Comparison of ENCODE assay signal across 9 cellular contexts in genomic region chr22:28817919-28818859, GRCh38. TPM values are rescaled to one million over a fixed set of nuclear protein-coding genes. Genes with fewer than 3 reads are reported as not detected.
DNase-seq lines count a peak whose midpoint lies in the region; ATAC-seq, FAIRE-seq and TF ChIP-seq lines count a peak whose summit lies in the region.
"Had no signal": no experiment of that assay in that cellular context is flagged by ENCODE, and none has a peak within 500 bp of the region (broad histone marks: within the 10 kb centered on the region; RNA-seq: fewer than 3 reads in every experiment).

No MANE protein-coding gene starts in this region.

- H3K36me3 ChIP-seq in mucosa of descending colon (ENCODE audit: low read depth), result no peaks in the 10 kb centered on the region

- TF ChIP-seq RAD21 in A549 (conservative IDR thresholded peaks at IDR 0.05 in 1 of 2, IDR thresholded peaks at IDR 0.05 in 1 of 2), result no peak

- DNase-seq in A549 (ENCODE audit: low read depth in 1 of 2, low spot score in 1 of 2), result no peak
- peak; percentile 76 for DNase-seq in HT-29 (ENCODE audit: low spot score)
- DNase-seq in activated T-helper 2 cell treated with anti-CD3 and anti-CD28 coated beads, Interferon-gamma antibody, Interleukin-2, Interleukin-4, amounts not matched to agents 10 μg/mL and 5 μg/mL and 100 μg/mL, durations not matched to agents 14 hours and 24 hours and 36 hours (ENCODE audit: low spot score), result no peak
- peak in 2 of 3 donors; percentile 67 to 75 for DNase-seq in mucosa of descending colon
- no peak for DNase-seq in EL
- no peak for DNase-seq in AG20443 (ENCODE audit: low spot score)
- no peak for DNase-seq in hippocampal formation (lab: John Stamatoyannopoulos, UW)

- TF ChIP-seq EP300 in A549 (IDR thresholded peaks at IDR 0.05), result no peak

- peak overlapping the region; percentile 57 for H3K4me2 ChIP-seq in A549

- H3K4me3 Mint-ChIP-seq in activated T-helper 2 cell treated with anti-CD3 and anti-CD28 coated beads, Interferon-gamma antibody, Interleukin-2, Interleukin-4, amounts not matched to agents 10 μg/mL and 5 μg/mL and 100 μg/mL, durations not matched to agents 14 hours and 24 hours and 36 hours (ENCODE audit: low read depth), result no peak overlapping the region

- ATAC-seq in A549, result no peak
- ATAC-seq in mucosa of descending colon, result peak; percentile 69
- no peak for ATAC-seq in GM18519 (IDR thresholded peaks at IDR 0.05; ENCODE audit: low FRiP score, unreplicated experiment)

- H3K36me3 Mint-ChIP-seq in activated T-helper 2 cell treated with anti-CD3 and anti-CD28 coated beads, Interferon-gamma antibody, Interleukin-2, Interleukin-4, amounts not matched to agents 10 μg/mL and 5 μg/mL and 100 μg/mL, durations not matched to agents 14 hours and 24 hours and 36 hours (ENCODE audit: low read depth), result peaks cover 48% of the 10 kb centered on the region

- TF ChIP-seq CTCF in A549 (IDR thresholded peaks at IDR 0.05) (no peak), mucosa of descending colon (IDR thresholded peaks at IDR 0.05) (no peak)

- WGBS in A549 (ENCODE audit: missing lambda C conversion rate), result 77% methylated on average over 14 of the region's 14 CpGs

- no peaks in the 10 kb centered on the region for H3K9me3 ChIP-seq in A549
- H3K9me3 ChIP-seq in mucosa of descending colon, result no peaks in the 10 kb centered on the region

- POLR2A ChIA-PET in A549 (lab: Yijun Ruan, JAX), result interaction anchor here (2.0 kb wide), 1 partner anchor 18 kb away, joined by 9 read pairs; the partner anchor contains the start of gene XBP1

- peak overlapping the region; percentile 56 to 69 for H3K27ac ChIP-seq in A549

- intact Hi-C loops in activated T-helper 2 cell treated with anti-CD3 and anti-CD28 coated beads, Interferon-gamma antibody, Interleukin-2, Interleukin-4, amounts not matched to agents 10 μg/mL and 5 μg/mL and 100 μg/mL, durations not matched to agents 14 hours and 24 hours and 36 hours (cut with micrococcal nuclease), result no loop called here
- intact Hi-C loops in mucosa of descending colon (cut with DNase I, micrococcal nuclease), result no loop called here

- peak overlapping the region; percentile 58 for H3K27ac Mint-ChIP-seq in activated T-helper 2 cell treated with anti-CD3 and anti-CD28 coated beads, Interferon-gamma antibody, Interleukin-2, Interleukin-4, amounts not matched to agents 10 μg/mL and 5 μg/mL and 100 μg/mL, durations not matched to agents 14 hours and 24 hours and 36 hours

- no peak for TF ChIP-seq POLR2A in A549 (IDR thresholded peaks at IDR 0.05; ENCODE audit: low read length)

- FAIRE-seq in A549 (lab: Jason Lieb, UNC), result no peak
- FAIRE-seq: HTR-8/SVneo had no signal

- H3K27me3 Mint-ChIP-seq in activated T-helper 2 cell treated with anti-CD3 and anti-CD28 coated beads, Interferon-gamma antibody, Interleukin-2, Interleukin-4, amounts not matched to agents 10 μg/mL and 5 μg/mL and 100 μg/mL, durations not matched to agents 14 hours and 24 hours and 36 hours (ENCODE audit: low read depth), result no peaks in the 10 kb centered on the region

- H3K4me1 ChIP-seq in A549 (peaks cover 55% of the 10 kb centered on the region), mucosa of descending colon (ENCODE audit: low read depth) (peaks cover 34% of the 10 kb centered on the region)

- CTCF ChIA-PET in A549 (lab: Yijun Ruan, JAX), result interaction anchor here (1.2 to 4.9 kb wide), 3 partner anchors 10 to 217 kb away, joined by 3 to 27 read pairs (median 15); no protein-coding TSS in a partner anchor

- peaks cover 72% of the 10 kb centered on the region for H3K4me1 Mint-ChIP-seq in activated T-helper 2 cell treated with anti-CD3 and anti-CD28 coated beads, Interferon-gamma antibody, Interleukin-2, Interleukin-4, amounts not matched to agents 10 μg/mL and 5 μg/mL and 100 μg/mL, durations not matched to agents 14 hours and 24 hours and 36 hours (ENCODE audit: low read depth)

- no peak overlapping the region for H3K4me3 ChIP-seq in A549
- no peak overlapping the region for H3K4me3 ChIP-seq in mucosa of descending colon

- no peaks in the 10 kb centered on the region for H3K9me3 Mint-ChIP-seq in activated T-helper 2 cell treated with anti-CD3 and anti-CD28 coated beads, Interferon-gamma antibody, Interleukin-2, Interleukin-4, amounts not matched to agents 10 μg/mL and 5 μg/mL and 100 μg/mL, durations not matched to agents 14 hours and 24 hours and 36 hours

TF ChIP-seq in A549, 52 proteins besides CTCF, POLR2A, EP300 and RAD21:
- TF ChIP-seq ZC3H11A (IDR thresholded peaks at IDR 0.05) (no peak), CBX8 (IDR thresholded peaks at IDR 0.05) (no peak), SREBF2 (IDR thresholded peaks at IDR 0.05) (no peak), FOSL2 (IDR thresholded peaks at IDR 0.05) (no peak), FOSL2 (CRISPR knock-in tag; IDR thresholded peaks at IDR 0.05) (no peak), SMC3 (IDR thresholded peaks at IDR 0.05) (no peak), MAZ (IDR thresholded peaks at IDR 0.05; ENCODE audit: borderline replicate concordance, low read depth, low read length) (no peak), NFE2L2 (conservative IDR thresholded peaks at IDR 0.05; ENCODE audit: low read length) (no peak), BHLHE40 (IDR thresholded peaks at IDR 0.05; ENCODE audit: low read depth, low read length) (no peak), CEBPB (IDR thresholded peaks at IDR 0.05) (no peak), ATOH8 (CRISPR knock-in tag; IDR thresholded peaks at IDR 0.05; ENCODE audit: low read depth) (no peak), HOXB5 (CRISPR knock-in tag; IDR thresholded peaks at IDR 0.05) (no peak), FOXS1 (CRISPR knock-in tag; IDR thresholded peaks at IDR 0.05) (no peak), ZFP36 (IDR thresholded peaks at IDR 0.05; ENCODE audit: borderline replicate concordance, partially characterized antibody) (no peak), HOXA7 (CRISPR knock-in tag; IDR thresholded peaks at IDR 0.05) (no peak)

RNA-seq across cellular contexts. Expression of gene XBP1, which starts 17.8 kb away (rescaled TPM):
- polyA plus RNA-seq in A549 (2011; rRNA removed) (172 and 207 TPM in 2 replicates), A549 (2017; fragmentation: RNase III; extraction: RNeasy Plus Mini Kit Qiagen cat#74134 plus additional on column Dnase treatment) (30.0 to 34.1 TPM (median 32.7 TPM) in 3 replicates)
- 29.2 and 32.2 TPM in 2 replicates for polyA plus RNA-seq in A549 (2012; cell fraction: cytosol; rRNA removed)
- 32.1 and 37.9 TPM in 2 replicates for polyA plus RNA-seq in A549 (2012; cell fraction: nucleus; rRNA removed)
- polyA minus RNA-seq in A549 (2011; rRNA and poly(A)+ RNA removed), result 160 and 223 TPM in 2 replicates
- 598 and 686 TPM in 2 replicates for total RNA-seq in HT-29 (2014; rRNA removed; shearing (Covaris generic))
- 146 and 152 TPM in 2 replicates for total RNA-seq in activated T-helper 2 cell treated with anti-CD3 and anti-CD28 coated beads, Interferon-gamma antibody, Interleukin-2, Interleukin-4, amounts not matched to agents 10 μg/mL and 5 μg/mL and 100 μg/mL, durations not matched to agents 14 hours and 24 hours and 36 hours
- total RNA-seq in mucosa of descending colon, result 100 to 1,000 TPM; 116 to 238 (median 132) TPM

RNA-seq across cellular contexts. Expression of gene CCDC117, which starts 45.7 kb away (rescaled TPM):
- 15.7 and 24.1 TPM in 2 replicates for polyA plus RNA-seq in A549 (2011; rRNA removed)
- 3.1 and 3.8 TPM in 2 replicates for polyA plus RNA-seq in A549 (2012; cell fraction: cytosol; rRNA removed)
- polyA plus RNA-seq in A549 (2012; cell fraction: nucleus; rRNA removed), result 1.7 and 2.4 TPM in 2 replicates
- 10.1 to 12.2 TPM (median 11.0 TPM) in 3 replicates for polyA plus RNA-seq in A549 (2017; fragmentation: RNase III; extraction: RNeasy Plus Mini Kit Qiagen cat#74134 plus additional on column Dnase treatment)
- polyA minus RNA-seq in A549 (2011; rRNA and poly(A)+ RNA removed), result 4.2 and 6.6 TPM in 2 replicates
- total RNA-seq in HT-29 (2014; rRNA removed; shearing (Covaris generic)), result 7.2 and 8.2 TPM in 2 replicates
- 33.9 and 38.6 TPM in 2 replicates for total RNA-seq in activated T-helper 2 cell treated with anti-CD3 and anti-CD28 coated beads, Interferon-gamma antibody, Interleukin-2, Interleukin-4, amounts not matched to agents 10 μg/mL and 5 μg/mL and 100 μg/mL, durations not matched to agents 14 hours and 24 hours and 36 hours
- 10 to 100 TPM; 14.4 to 26.6 (median 17.1) TPM for total RNA-seq in mucosa of descending colon

Comparison
In these comparisons a context has a peak if more than half of its experiments do, and no peak if none do; other contexts are left out.
1. DNase-seq: peak in HT-29 (single experiment) and mucosa of descending colon (2 of 3); none in A549 (0 of 2), activated T-helper 2 cell treated with anti-CD3 and anti-CD28 coated beads, Interferon-gamma antibody, Interleukin-2, Interleukin-4, amounts not matched to agents 10 μg/mL and 5 μg/mL and 100 μg/mL, durations not matched to agents 14 hours and 24 hours and 36 hours (single experiment), EL (single experiment), AG20443 (single experiment) and hippocampal formation (0 of 2).